19 cellular contexts compared by ENCODE assay signal in genomic region chr13:105135852-105136251, GRCh38.
DNase-seq lines count a peak whose midpoint lies in the region; ATAC-seq, FAIRE-seq and TF ChIP-seq lines count a peak whose summit lies in the region.
"Had no signal": no experiment of that assay in that cellular context is flagged by ENCODE, and none has a peak within 500 bp of the region (broad histone marks: within the 10 kb centered on the region; RNA-seq: fewer than 3 reads in every experiment).

No MANE protein-coding gene starts in this region.

- no peak overlapping the region for H3K18ac ChIP-seq in trophoblast cell (ENCODE audit: low read length)

- no peaks in the 10 kb centered on the region for H3K79me2 ChIP-seq in astrocyte (ENCODE audit: insufficient read depth, low read length)
- H3K79me2 ChIP-seq in trophoblast cell (ENCODE audit: control insufficient read depth, insufficient read depth, low read length, poor library complexity), result no peaks in the 10 kb centered on the region

- H3K4me3 Mint-ChIP-seq in astrocyte (ENCODE audit: unreplicated experiment), result no peak overlapping the region
- no peak overlapping the region for H3K4me3 Mint-ChIP-seq in activated CD8-positive, alpha-beta T cell treated with anti-CD3 and anti-CD28 coated beads, Interleukin-2, amount 10 ng/mL, durations not matched to agents 7 days and 5 days
- H3K4me3 Mint-ChIP-seq: CD14-positive monocyte, IgD-negative memory B cell had no signal

- no CpG with 5 or more reads among the region's 2 CpGs for WGBS in trophoblast cell (ENCODE audit: extremely low coverage, insufficient coverage, insufficient read length)

- no peak for ATAC-seq in GM19351 (IDR thresholded peaks at IDR 0.05; ENCODE audit: unreplicated experiment)
- ATAC-seq in activated CD8-positive, alpha-beta T cell treated with anti-CD3 and anti-CD28 coated beads, Interleukin-2, amount 10 ng/mL, durations not matched to agents 7 days and 5 days, result no peak
- ATAC-seq: Right ventricle myocardium inferior had no signal

- H3K4me1 ChIP-seq in astrocyte (ENCODE audit: insufficient read depth, low read length) (no peaks in the 10 kb centered on the region), trophoblast cell (ENCODE audit: control insufficient read depth in 1 of 2, insufficient read depth in 2 of 2, low read length in 2 of 2) (peaks cover 0 to 2% of the 10 kb centered on the region in 2 experiments)

- H3K4ac ChIP-seq in trophoblast cell (ENCODE audit: low read depth, low read length), result no peak overlapping the region

- no peak for FAIRE-seq in astrocyte (lab: Jason Lieb, UNC)
- FAIRE-seq: A204.1, D721Med, H54 had no signal

- no peak overlapping the region for H2BK120ac ChIP-seq in trophoblast cell (ENCODE audit: insufficient read depth, low read length, poor library complexity)

- H3K9ac ChIP-seq in astrocyte (ENCODE audit: low read length) (no peak overlapping the region), trophoblast cell (ENCODE audit: low read length) (no peak overlapping the region)

- no peak overlapping the region for H2AFZ ChIP-seq in astrocyte (ENCODE audit: low read depth, low read length)
- no peak overlapping the region for H2AFZ ChIP-seq in trophoblast cell (ENCODE audit: insufficient read depth, low read length, poor library complexity)

- H4K20me1 ChIP-seq in astrocyte (ENCODE audit: insufficient read depth, low read length), result no peaks in the 10 kb centered on the region

- CTCF ChIA-PET in activated CD8-positive, alpha-beta T cell treated with anti-CD3 and anti-CD28 coated beads, Interleukin-2, amount 10 ng/mL, durations not matched to agents 7 days and 5 days (lab: Charles Lee), result no interaction called here

- H4K91ac ChIP-seq in trophoblast cell (ENCODE audit: low read depth, low read length), result no peak overlapping the region

- no peaks in the 10 kb centered on the region for H3K79me1 ChIP-seq in trophoblast cell (ENCODE audit: low read length)

- no peaks in the 10 kb centered on the region for H3K27me3 Mint-ChIP-seq in astrocyte (ENCODE audit: low read depth, unreplicated experiment)
- no peaks in the 10 kb centered on the region for H3K27me3 Mint-ChIP-seq in activated CD8-positive, alpha-beta T cell treated with anti-CD3 and anti-CD28 coated beads, Interleukin-2, amount 10 ng/mL, durations not matched to agents 7 days and 5 days (ENCODE audit: low read depth)
- H3K27me3 Mint-ChIP-seq: IgD-negative memory B cell had no signal

- no peaks in the 10 kb centered on the region for H3K36me3 Mint-ChIP-seq in astrocyte (ENCODE audit: low read depth, unreplicated experiment)
- no peaks in the 10 kb centered on the region for H3K36me3 Mint-ChIP-seq in activated CD8-positive, alpha-beta T cell treated with anti-CD3 and anti-CD28 coated beads, Interleukin-2, amount 10 ng/mL, durations not matched to agents 7 days and 5 days (ENCODE audit: low read depth)
- H3K36me3 Mint-ChIP-seq: CD14-positive monocyte, IgD-negative memory B cell had no signal

- H2BK5ac ChIP-seq in trophoblast cell (ENCODE audit: low read depth, low read length, poor library complexity), result no peak overlapping the region

- H3K27ac Mint-ChIP-seq in astrocyte (ENCODE audit: unreplicated experiment), result no peak overlapping the region
- H3K27ac Mint-ChIP-seq in activated CD8-positive, alpha-beta T cell treated with anti-CD3 and anti-CD28 coated beads, Interleukin-2, amount 10 ng/mL, durations not matched to agents 7 days and 5 days, result no peak overlapping the region
- H3K27ac Mint-ChIP-seq: CD14-positive monocyte had no signal

- no peak overlapping the region for H2AK5ac ChIP-seq in trophoblast cell (ENCODE audit: low read length)

- H3K4me2 ChIP-seq in astrocyte (ENCODE audit: low read length), result no peak overlapping the region
- H3K4me2 ChIP-seq in trophoblast cell (ENCODE audit: low read length), result no peak overlapping the region

- H3K9me3 ChIP-seq in astrocyte (ENCODE audit: insufficient read depth, low read depth, low read length) (no peaks in the 10 kb centered on the region), trophoblast cell (ENCODE audit: insufficient read depth, low read depth, low read length) (no peaks in the 10 kb centered on the region)

- no peak overlapping the region for H3K23ac ChIP-seq in trophoblast cell (ENCODE audit: low read length)

- POLR2A ChIA-PET in activated CD8-positive, alpha-beta T cell treated with anti-CD3 and anti-CD28 coated beads, Interleukin-2, amount 10 ng/mL, durations not matched to agents 7 days and 5 days (lab: Charles Lee), result no interaction called here

- H3K36me3 ChIP-seq in astrocyte (ENCODE audit: insufficient read depth, low read length), result no peaks in the 10 kb centered on the region
- H3K36me3 ChIP-seq in trophoblast cell (ENCODE audit: control insufficient read depth in 1 of 2, insufficient read depth in 2 of 2, low read length in 2 of 2), result no peaks in the 10 kb centered on the region

- no peak overlapping the region for H3K14ac ChIP-seq in trophoblast cell (ENCODE audit: low read length)

- no peaks in the 10 kb centered on the region for H3K27me3 ChIP-seq in astrocyte (ENCODE audit: insufficient read depth, low read length)
- H3K27me3 ChIP-seq in trophoblast cell (ENCODE audit: insufficient read depth, low read length), result no peaks in the 10 kb centered on the region

- peak; percentile 82 for DNase-seq in Jurkat, Clone E6-1 (ENCODE audit: low read depth, low spot score)
- DNase-seq in OCI-M1 (lab: John Stamatoyannopoulos, UW) (peak; percentile 50), astrocyte (ENCODE audit: low read depth) (peak; percentile 41), trophoblast cell (peak in 1 of 2 donors; percentile 28), NCI-H1417 (lab: John Stamatoyannopoulos, UW) (no peak)
- DNase-seq in activated CD8-positive, alpha-beta T cell treated with anti-CD3 and anti-CD28 coated beads, Interleukin-2, amount 10 ng/mL, durations not matched to agents 7 days and 5 days, result no peak
- DNase-seq: DMS53, MM.1S, NCI-H187, NCI-H446 treated with DMSO at 0.1 percent for 48 hours, NCI-H526 treated with DMSO at 0.1 percent for 48 hours had no signal

- no peaks in the 10 kb centered on the region for H3K4me1 Mint-ChIP-seq in astrocyte (ENCODE audit: low read depth, unreplicated experiment)
- peaks cover 20% of the 10 kb centered on the region for H3K4me1 Mint-ChIP-seq in activated CD8-positive, alpha-beta T cell treated with anti-CD3 and anti-CD28 coated beads, Interleukin-2, amount 10 ng/mL, durations not matched to agents 7 days and 5 days (ENCODE audit: low read depth)

- H3K9me3 Mint-ChIP-seq in astrocyte (ENCODE audit: unreplicated experiment), result no peaks in the 10 kb centered on the region
- H3K9me3 Mint-ChIP-seq in activated CD8-positive, alpha-beta T cell treated with anti-CD3 and anti-CD28 coated beads, Interleukin-2, amount 10 ng/mL, durations not matched to agents 7 days and 5 days (ENCODE audit: insufficient read depth), result peaks cover 4% of the 10 kb centered on the region
- H3K9me3 Mint-ChIP-seq: IgD-negative memory B cell had no signal

- H4K8ac ChIP-seq in trophoblast cell (ENCODE audit: low read depth, low read length), result no peak overlapping the region

- H3K4me3 ChIP-seq in Jurkat, Clone E6-1 (ENCODE audit: low read length), result peak overlapping the region; percentile 8; the same call in 1 of the 2 replicates
- H3K4me3 ChIP-seq in astrocyte (ENCODE audit: insufficient read depth, low read depth, low read length) (no peak overlapping the region), trophoblast cell (ENCODE audit: low read depth, low read length) (no peak overlapping the region)
- H3K4me3 ChIP-seq: SK-N-MC had no signal

- no peak overlapping the region for H3K27ac ChIP-seq in astrocyte (ENCODE audit: low read depth, low read length)
- peak overlapping the region; percentile 59 for H3K27ac ChIP-seq in trophoblast cell (ENCODE audit: low read depth, low read length)
- H3K27ac ChIP-seq: SK-N-MC had no signal

- H4K12ac ChIP-seq in trophoblast cell (ENCODE audit: low read depth, low read length), result no peak overlapping the region

- no peak overlapping the region for H2BK12ac ChIP-seq in trophoblast cell (ENCODE audit: low read length)

- TF ChIP-seq CTCF in astrocyte (IDR thresholded peaks at IDR 0.05; ENCODE audit: insufficient read depth, low read depth, low read length), result no peak

Comparison
In these comparisons a context has a peak if more than half of its experiments do, and no peak if none do; other contexts are left out.
1. DNase-seq: peak in Jurkat, Clone E6-1 (single experiment), OCI-M1 (single experiment) and astrocyte (single experiment); none in NCI-H1417 (0 of 3) and activated CD8-positive, alpha-beta T cell treated with anti-CD3 and anti-CD28 coated beads, Interleukin-2, amount 10 ng/mL, durations not matched to agents 7 days and 5 days (single experiment).